ENCODE assay signal across 1 cellular context in genomic region chr9:129414377-129415021, GRCh38.
TF ChIP-seq lines count a peak whose summit lies in the region.

No MANE protein-coding gene starts in this region.

TF ChIP-seq in GM12878, 131 proteins besides CTCF, POLR2A, EP300 and RAD21 (continued from another document):
- TF ChIP-seq, protein P1, sequence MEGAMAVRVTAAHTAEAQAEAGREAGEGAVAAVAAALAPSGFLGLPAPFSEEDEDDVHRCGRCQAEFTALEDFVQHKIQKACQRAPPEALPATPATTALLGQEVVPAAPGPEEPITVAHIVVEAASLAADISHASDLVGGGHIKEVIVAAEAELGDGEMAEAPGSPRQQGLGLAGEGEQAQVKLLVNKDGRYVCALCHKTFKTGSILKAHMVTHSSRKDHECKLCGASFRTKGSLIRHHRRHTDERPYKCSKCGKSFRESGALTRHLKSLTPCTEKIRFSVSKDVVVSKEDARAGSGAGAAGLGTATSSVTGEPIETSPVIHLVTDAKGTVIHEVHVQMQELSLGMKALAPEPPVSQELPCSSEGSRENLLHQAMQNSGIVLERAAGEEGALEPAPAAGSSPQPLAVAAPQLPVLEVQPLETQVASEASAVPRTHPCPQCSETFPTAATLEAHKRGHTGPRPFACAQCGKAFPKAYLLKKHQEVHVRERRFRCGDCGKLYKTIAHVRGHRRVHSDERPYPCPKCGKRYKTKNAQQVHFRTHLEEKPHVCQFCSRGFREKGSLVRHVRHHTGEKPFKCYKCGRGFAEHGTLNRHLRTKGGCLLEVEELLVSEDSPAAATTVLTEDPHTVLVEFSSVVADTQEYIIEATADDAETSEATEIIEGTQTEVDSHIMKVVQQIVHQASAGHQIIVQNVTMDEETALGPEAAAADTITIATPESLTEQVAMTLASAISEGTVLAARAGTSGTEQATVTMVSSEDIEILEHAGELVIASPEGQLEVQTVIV (IDR thresholded peaks at IDR 0.05; ENCODE audit: borderline replicate concordance, partially characterized antibody), result no peak
